Comparison of ENCODE assay signal across 8 cellular contexts in the genomic region with DNA sequence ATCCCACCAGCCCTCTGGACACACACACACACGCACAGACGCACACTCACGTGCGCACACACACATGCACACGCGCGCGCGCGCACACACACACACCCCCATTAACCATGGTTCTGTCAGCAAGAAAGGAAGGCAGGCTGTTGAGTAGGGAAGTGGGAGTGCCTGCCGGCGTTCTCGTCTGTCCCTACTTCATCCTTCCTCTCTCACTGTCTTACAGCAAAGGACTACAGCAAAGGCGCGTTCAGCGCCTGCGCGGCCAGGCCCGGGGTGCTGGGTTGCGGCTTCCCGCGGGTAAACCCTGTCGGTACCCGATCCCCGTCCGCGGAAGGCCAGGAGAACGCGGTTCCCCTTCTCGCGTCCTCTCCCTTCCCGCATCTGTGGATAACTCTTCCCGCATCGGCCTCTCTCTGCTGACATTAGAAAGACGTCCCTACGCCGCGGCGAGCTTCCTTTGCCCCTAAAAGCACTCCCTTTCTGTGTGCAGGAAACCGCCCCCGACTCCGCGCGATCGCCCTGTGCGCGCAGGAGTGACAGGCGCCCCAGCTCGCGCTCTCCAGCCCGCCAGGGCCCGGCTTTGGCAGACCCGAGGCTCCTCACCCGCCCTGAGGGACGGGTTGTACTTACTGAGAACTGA.
DNase-seq lines count a peak whose midpoint lies in the region; ATAC-seq and TF ChIP-seq lines count a peak whose summit lies in the region.

No MANE protein-coding gene starts in this region.

- no peak for DNase-seq in CD8-positive, alpha-beta memory T cell
- DNase-seq in activated CD8-positive, alpha-beta T cell treated with anti-CD3 and anti-CD28 coated beads, Interleukin-2, amount 10 ng/mL, durations not matched to agents 7 days and 5 days, result peak; percentile 43
- DNase-seq in occipital lobe (lab: John Stamatoyannopoulos, UW), result peak; percentile 81
- no peak for DNase-seq in H4 (ENCODE audit: low spot score)
- DNase-seq in 8988T, result no peak

- no peak overlapping the region for H3K4me3 ChIP-seq in CD8-positive, alpha-beta memory T cell (ENCODE audit: low read length)
- H3K4me3 ChIP-seq in gastroesophageal sphincter, result peak overlapping the region in 1 of 2 donors; percentile 43

- WGBS in gastroesophageal sphincter (ENCODE audit: low coverage in 1 of 2), 2 donors, result no CpG with 5 or more reads among the region's 55 CpGs

- H3K36me3 ChIP-seq in CD8-positive, alpha-beta memory T cell (ENCODE audit: insufficient read depth, low read length), result no peaks in the 10 kb centered on the region
- H3K36me3 ChIP-seq in gastroesophageal sphincter, result no peaks in the 10 kb centered on the region

- POLR2A ChIA-PET in CD8-positive, alpha-beta memory T cell (lab: Charles Lee), result no interaction called here
- POLR2A ChIA-PET in activated CD8-positive, alpha-beta T cell treated with anti-CD3 and anti-CD28 coated beads, Interleukin-2, amount 10 ng/mL, durations not matched to agents 7 days and 5 days (lab: Charles Lee), result no interaction called here

- no peaks in the 10 kb centered on the region for H3K9me3 Mint-ChIP-seq in CD8-positive, alpha-beta memory T cell
- H3K9me3 Mint-ChIP-seq in activated CD8-positive, alpha-beta T cell treated with anti-CD3 and anti-CD28 coated beads, Interleukin-2, amount 10 ng/mL, durations not matched to agents 7 days and 5 days (ENCODE audit: insufficient read depth), result no peaks in the 10 kb centered on the region

- CTCF ChIA-PET in CD8-positive, alpha-beta memory T cell (lab: Charles Lee), result no interaction called here
- CTCF ChIA-PET in activated CD8-positive, alpha-beta T cell treated with anti-CD3 and anti-CD28 coated beads, Interleukin-2, amount 10 ng/mL, durations not matched to agents 7 days and 5 days (lab: Charles Lee), result interaction anchor here (1.1 kb wide), 1 partner anchor 97 kb away, joined by 3 read pairs; no protein-coding TSS in a partner anchor

- no peak for TF ChIP-seq CTCF in gastroesophageal sphincter (IDR thresholded peaks at IDR 0.05)

- H3K4me1 ChIP-seq in CD8-positive, alpha-beta memory T cell (ENCODE audit: insufficient read depth, low read length), result no peaks in the 10 kb centered on the region
- peaks cover 0 to 12% (median 0%) of the 10 kb centered on the region in 3 donors for H3K4me1 ChIP-seq in gastroesophageal sphincter

- no peaks in the 10 kb centered on the region for H3K27me3 ChIP-seq in CD8-positive, alpha-beta memory T cell (ENCODE audit: insufficient read depth, low read length, poor library complexity, severe bottlenecking)
- H3K27me3 ChIP-seq in gastroesophageal sphincter, result peaks cover 59% of the 10 kb centered on the region

- H3K4me3 Mint-ChIP-seq in CD8-positive, alpha-beta memory T cell, result peak overlapping the region in 6 of 7 donors; percentile 37 to 76 (median 62)
- H3K4me3 Mint-ChIP-seq in activated CD8-positive, alpha-beta T cell treated with anti-CD3 and anti-CD28 coated beads, Interleukin-2, amount 10 ng/mL, durations not matched to agents 7 days and 5 days, result peak overlapping the region; percentile 66

- TF ChIP-seq EP300 in gastroesophageal sphincter (IDR thresholded peaks at IDR 0.05), result no peak

- H3K27ac ChIP-seq in CD8-positive, alpha-beta memory T cell (ENCODE audit: low read depth, low read length), result no peak overlapping the region
- peak overlapping the region in 2 of 4 donors; percentile 59 to 61 for H3K27ac ChIP-seq in gastroesophageal sphincter

- H3K27me3 Mint-ChIP-seq in CD8-positive, alpha-beta memory T cell, result peaks cover 30 to 62% of the 10 kb centered on the region in 2 donors
- H3K27me3 Mint-ChIP-seq in activated CD8-positive, alpha-beta T cell treated with anti-CD3 and anti-CD28 coated beads, Interleukin-2, amount 10 ng/mL, durations not matched to agents 7 days and 5 days (ENCODE audit: low read depth), result peaks cover 50% of the 10 kb centered on the region

- peak overlapping the region in 1 of 8 donors; percentile 90 for H3K27ac Mint-ChIP-seq in CD8-positive, alpha-beta memory T cell
- H3K27ac Mint-ChIP-seq in activated CD8-positive, alpha-beta T cell treated with anti-CD3 and anti-CD28 coated beads, Interleukin-2, amount 10 ng/mL, durations not matched to agents 7 days and 5 days, result no peak overlapping the region

- TF ChIP-seq POLR2A in gastroesophageal sphincter (IDR thresholded peaks at IDR 0.05), result no peak

- H3K36me3 Mint-ChIP-seq in CD8-positive, alpha-beta memory T cell, result no peaks in the 10 kb centered on the region
- no peaks in the 10 kb centered on the region for H3K36me3 Mint-ChIP-seq in activated CD8-positive, alpha-beta T cell treated with anti-CD3 and anti-CD28 coated beads, Interleukin-2, amount 10 ng/mL, durations not matched to agents 7 days and 5 days (ENCODE audit: low read depth)

- no peaks in the 10 kb centered on the region for H3K9me3 ChIP-seq in CD8-positive, alpha-beta memory T cell (ENCODE audit: low read length)
- peaks cover 0 to 9% (median 0%) of the 10 kb centered on the region in 3 donors for H3K9me3 ChIP-seq in gastroesophageal sphincter

- ATAC-seq in HG03442 (IDR thresholded peaks at IDR 0.05; ENCODE audit: unreplicated experiment) (peak; percentile 54), gastroesophageal sphincter (peak; percentile 62), GM19467 (IDR thresholded peaks at IDR 0.05; ENCODE audit: unreplicated experiment) (no peak)
- peak; percentile 77 for ATAC-seq in activated CD8-positive, alpha-beta T cell treated with anti-CD3 and anti-CD28 coated beads, Interleukin-2, amount 10 ng/mL, durations not matched to agents 7 days and 5 days

- peaks cover 8 to 12% (median 9%) of the 10 kb centered on the region in 3 donors for H3K4me1 Mint-ChIP-seq in CD8-positive, alpha-beta memory T cell
- peaks cover 12% of the 10 kb centered on the region for H3K4me1 Mint-ChIP-seq in activated CD8-positive, alpha-beta T cell treated with anti-CD3 and anti-CD28 coated beads, Interleukin-2, amount 10 ng/mL, durations not matched to agents 7 days and 5 days (ENCODE audit: low read depth)

Comparison
In these comparisons a context has a peak if more than half of its experiments do, and no peak if none do; other contexts are left out.
1. DNase-seq: peak in activated CD8-positive, alpha-beta T cell treated with anti-CD3 and anti-CD28 coated beads, Interleukin-2, amount 10 ng/mL, durations not matched to agents 7 days and 5 days (single experiment) and occipital lobe (single experiment); none in CD8-positive, alpha-beta memory T cell (0 of 5), H4 (single experiment) and 8988T (single experiment).